1 cellular context compared by ENCODE assay signal in the genomic region with DNA sequence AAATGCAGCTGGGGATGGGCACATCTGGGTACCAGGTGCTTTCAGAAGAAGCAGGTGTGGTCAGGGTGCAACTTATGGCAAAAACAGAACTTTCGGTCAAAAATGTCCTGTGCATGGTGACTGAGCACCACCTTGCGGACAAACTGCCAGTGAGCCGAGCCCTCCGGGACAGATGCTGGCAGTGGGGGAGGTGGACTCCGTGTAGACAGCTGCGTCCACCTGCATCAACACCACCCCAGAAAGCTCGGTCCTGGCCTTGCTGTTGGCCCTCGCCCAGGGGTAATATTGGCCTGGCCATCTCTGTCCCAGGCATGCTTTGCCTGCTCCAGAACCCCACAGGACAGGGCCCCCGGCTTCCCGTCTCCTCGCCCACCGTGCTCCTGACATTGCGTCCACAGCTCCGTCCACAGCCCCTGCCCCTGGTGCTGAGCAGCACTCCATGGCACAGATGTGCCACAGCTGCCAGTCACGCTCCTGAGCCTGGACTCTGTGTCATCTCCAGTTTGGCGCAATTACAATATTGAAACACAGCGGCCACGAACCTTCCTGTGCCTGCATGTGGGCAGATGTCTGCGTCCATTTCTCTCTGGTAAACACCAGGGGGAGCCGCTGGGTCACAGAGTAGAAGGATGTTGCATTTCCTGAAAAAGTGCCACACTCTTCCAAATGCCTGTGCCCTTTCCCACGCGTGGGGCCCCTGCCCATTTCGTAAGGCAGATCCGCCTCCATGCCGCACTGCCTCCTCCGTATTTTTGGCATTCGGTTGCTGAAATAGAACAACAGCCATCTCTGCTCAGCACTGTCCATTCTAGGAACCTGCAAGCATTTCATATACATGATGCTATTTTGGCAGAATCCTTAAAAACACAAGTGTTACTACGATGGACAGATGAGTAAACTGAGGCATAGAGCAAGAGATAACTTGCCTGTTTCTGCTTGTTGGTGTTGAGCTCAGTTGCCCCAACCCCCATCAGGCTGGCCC.
TF ChIP-seq lines count a peak whose summit lies in the region.

No MANE protein-coding gene starts in this region.

TF ChIP-seq in K562, 482 proteins besides CTCF, POLR2A, EP300 and RAD21 (continued from another document and continues in another):
- TF ChIP-seq, protein P1, sequence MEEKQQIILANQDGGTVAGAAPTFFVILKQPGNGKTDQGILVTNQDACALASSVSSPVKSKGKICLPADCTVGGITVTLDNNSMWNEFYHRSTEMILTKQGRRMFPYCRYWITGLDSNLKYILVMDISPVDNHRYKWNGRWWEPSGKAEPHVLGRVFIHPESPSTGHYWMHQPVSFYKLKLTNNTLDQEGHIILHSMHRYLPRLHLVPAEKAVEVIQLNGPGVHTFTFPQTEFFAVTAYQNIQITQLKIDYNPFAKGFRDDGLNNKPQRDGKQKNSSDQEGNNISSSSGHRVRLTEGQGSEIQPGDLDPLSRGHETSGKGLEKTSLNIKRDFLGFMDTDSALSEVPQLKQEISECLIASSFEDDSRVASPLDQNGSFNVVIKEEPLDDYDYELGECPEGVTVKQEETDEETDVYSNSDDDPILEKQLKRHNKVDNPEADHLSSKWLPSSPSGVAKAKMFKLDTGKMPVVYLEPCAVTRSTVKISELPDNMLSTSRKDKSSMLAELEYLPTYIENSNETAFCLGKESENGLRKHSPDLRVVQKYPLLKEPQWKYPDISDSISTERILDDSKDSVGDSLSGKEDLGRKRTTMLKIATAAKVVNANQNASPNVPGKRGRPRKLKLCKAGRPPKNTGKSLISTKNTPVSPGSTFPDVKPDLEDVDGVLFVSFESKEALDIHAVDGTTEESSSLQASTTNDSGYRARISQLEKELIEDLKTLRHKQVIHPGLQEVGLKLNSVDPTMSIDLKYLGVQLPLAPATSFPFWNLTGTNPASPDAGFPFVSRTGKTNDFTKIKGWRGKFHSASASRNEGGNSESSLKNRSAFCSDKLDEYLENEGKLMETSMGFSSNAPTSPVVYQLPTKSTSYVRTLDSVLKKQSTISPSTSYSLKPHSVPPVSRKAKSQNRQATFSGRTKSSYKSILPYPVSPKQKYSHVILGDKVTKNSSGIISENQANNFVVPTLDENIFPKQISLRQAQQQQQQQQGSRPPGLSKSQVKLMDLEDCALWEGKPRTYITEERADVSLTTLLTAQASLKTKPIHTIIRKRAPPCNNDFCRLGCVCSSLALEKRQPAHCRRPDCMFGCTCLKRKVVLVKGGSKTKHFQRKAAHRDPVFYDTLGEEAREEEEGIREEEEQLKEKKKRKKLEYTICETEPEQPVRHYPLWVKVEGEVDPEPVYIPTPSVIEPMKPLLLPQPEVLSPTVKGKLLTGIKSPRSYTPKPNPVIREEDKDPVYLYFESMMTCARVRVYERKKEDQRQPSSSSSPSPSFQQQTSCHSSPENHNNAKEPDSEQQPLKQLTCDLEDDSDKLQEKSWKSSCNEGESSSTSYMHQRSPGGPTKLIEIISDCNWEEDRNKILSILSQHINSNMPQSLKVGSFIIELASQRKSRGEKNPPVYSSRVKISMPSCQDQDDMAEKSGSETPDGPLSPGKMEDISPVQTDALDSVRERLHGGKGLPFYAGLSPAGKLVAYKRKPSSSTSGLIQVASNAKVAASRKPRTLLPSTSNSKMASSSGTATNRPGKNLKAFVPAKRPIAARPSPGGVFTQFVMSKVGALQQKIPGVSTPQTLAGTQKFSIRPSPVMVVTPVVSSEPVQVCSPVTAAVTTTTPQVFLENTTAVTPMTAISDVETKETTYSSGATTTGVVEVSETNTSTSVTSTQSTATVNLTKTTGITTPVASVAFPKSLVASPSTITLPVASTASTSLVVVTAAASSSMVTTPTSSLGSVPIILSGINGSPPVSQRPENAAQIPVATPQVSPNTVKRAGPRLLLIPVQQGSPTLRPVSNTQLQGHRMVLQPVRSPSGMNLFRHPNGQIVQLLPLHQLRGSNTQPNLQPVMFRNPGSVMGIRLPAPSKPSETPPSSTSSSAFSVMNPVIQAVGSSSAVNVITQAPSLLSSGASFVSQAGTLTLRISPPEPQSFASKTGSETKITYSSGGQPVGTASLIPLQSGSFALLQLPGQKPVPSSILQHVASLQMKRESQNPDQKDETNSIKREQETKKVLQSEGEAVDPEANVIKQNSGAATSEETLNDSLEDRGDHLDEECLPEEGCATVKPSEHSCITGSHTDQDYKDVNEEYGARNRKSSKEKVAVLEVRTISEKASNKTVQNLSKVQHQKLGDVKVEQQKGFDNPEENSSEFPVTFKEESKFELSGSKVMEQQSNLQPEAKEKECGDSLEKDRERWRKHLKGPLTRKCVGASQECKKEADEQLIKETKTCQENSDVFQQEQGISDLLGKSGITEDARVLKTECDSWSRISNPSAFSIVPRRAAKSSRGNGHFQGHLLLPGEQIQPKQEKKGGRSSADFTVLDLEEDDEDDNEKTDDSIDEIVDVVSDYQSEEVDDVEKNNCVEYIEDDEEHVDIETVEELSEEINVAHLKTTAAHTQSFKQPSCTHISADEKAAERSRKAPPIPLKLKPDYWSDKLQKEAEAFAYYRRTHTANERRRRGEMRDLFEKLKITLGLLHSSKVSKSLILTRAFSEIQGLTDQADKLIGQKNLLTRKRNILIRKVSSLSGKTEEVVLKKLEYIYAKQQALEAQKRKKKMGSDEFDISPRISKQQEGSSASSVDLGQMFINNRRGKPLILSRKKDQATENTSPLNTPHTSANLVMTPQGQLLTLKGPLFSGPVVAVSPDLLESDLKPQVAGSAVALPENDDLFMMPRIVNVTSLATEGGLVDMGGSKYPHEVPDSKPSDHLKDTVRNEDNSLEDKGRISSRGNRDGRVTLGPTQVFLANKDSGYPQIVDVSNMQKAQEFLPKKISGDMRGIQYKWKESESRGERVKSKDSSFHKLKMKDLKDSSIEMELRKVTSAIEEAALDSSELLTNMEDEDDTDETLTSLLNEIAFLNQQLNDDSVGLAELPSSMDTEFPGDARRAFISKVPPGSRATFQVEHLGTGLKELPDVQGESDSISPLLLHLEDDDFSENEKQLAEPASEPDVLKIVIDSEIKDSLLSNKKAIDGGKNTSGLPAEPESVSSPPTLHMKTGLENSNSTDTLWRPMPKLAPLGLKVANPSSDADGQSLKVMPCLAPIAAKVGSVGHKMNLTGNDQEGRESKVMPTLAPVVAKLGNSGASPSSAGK (IDR thresholded peaks at IDR 0.05) = no peak
- no peak for TF ChIP-seq FOSL1 (tag; conservative IDR thresholded peaks at IDR 0.05)
- TF ChIP-seq TARDBP (IDR thresholded peaks at IDR 0.05) = 0 out of 2 replicates have a peak, but pooled peaks have one; percentile 13
- TF ChIP-seq SRSF3 (IDR thresholded peaks at IDR 0.05; ENCODE audit: insufficient read depth, low read length) = no peak
- no peak for TF ChIP-seq SREBF1 (IDR thresholded peaks at IDR 0.05; ENCODE audit: borderline replicate concordance, low read depth, low read length)
- no peak for TF ChIP-seq CBX8 (IDR thresholded peaks at IDR 0.05; ENCODE audit: borderline replicate concordance, extremely low read depth, low read depth, low read length, poor library complexity, severe bottlenecking)
- TF ChIP-seq PTRF (tag; IDR thresholded peaks at IDR 0.05) = no peak
- no peak for TF ChIP-seq TAF15 (IDR thresholded peaks at IDR 0.05; ENCODE audit: low read depth, low read length)
- no peak for TF ChIP-seq SAFB2 (IDR thresholded peaks at IDR 0.05; ENCODE audit: borderline replicate concordance, low read depth, low read length, severe bottlenecking)
- TF ChIP-seq MAFK (IDR thresholded peaks at IDR 0.05; ENCODE audit: low read length) = no peak
- no peak for TF ChIP-seq PREB (CRISPR knock-in tag; IDR thresholded peaks at IDR 0.05)
- no peak for TF ChIP-seq GMEB1 (CRISPR knock-in tag; IDR thresholded peaks at IDR 0.05)
- TF ChIP-seq, protein P2, sequence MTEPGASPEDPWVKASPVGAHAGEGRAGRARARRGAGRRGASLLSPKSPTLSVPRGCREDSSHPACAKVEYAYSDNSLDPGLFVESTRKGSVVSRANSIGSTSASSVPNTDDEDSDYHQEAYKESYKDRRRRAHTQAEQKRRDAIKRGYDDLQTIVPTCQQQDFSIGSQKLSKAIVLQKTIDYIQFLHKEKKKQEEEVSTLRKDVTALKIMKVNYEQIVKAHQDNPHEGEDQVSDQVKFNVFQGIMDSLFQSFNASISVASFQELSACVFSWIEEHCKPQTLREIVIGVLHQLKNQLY (CRISPR knock-in tag; conservative IDR thresholded peaks at IDR 0.05) = no peak
- no peak for TF ChIP-seq DLX4 (CRISPR knock-in tag; IDR thresholded peaks at IDR 0.05)
- TF ChIP-seq POU5F1 (IDR thresholded peaks at IDR 0.05; ENCODE audit: borderline replicate concordance, low read depth, low read length, partially characterized antibody) = no peak
- peak; percentile 81; the same call in 1 of the 2 replicates for TF ChIP-seq CBFB (CRISPR knock-in tag; IDR thresholded peaks at IDR 0.05)
- TF ChIP-seq ZNF699 (CRISPR knock-in tag; IDR thresholded peaks at IDR 0.05; ENCODE audit: insufficient replicate concordance) = no peak
- no peak for TF ChIP-seq FUS (optimal IDR thresholded peaks at IDR 0.05; ENCODE audit: low read depth, low read length)
- TF ChIP-seq SOX6 (IDR thresholded peaks at IDR 0.05) = no peak
- no peak for TF ChIP-seq RBFOX2 (IDR thresholded peaks at IDR 0.05; ENCODE audit: low read depth, low read length)
- TF ChIP-seq C11orf30 (IDR thresholded peaks at IDR 0.05; ENCODE audit: low read depth) = no peak
- no peak for TF ChIP-seq NCOA4 (IDR thresholded peaks at IDR 0.05; ENCODE audit: partially characterized antibody)
- TF ChIP-seq GTF3C2 (IDR thresholded peaks at IDR 0.05; ENCODE audit: borderline replicate concordance, extremely low read depth, insufficient read length) = no peak
- TF ChIP-seq JUN (IDR thresholded peaks at IDR 0.05; ENCODE audit: borderline replicate concordance, low read depth, low read length) = no peak
- TF ChIP-seq JUN (CRISPR knock-in tag; IDR thresholded peaks at IDR 0.05; ENCODE audit: borderline replicate concordance) = no peak; the same call in 1 of the 2 replicates
- TF ChIP-seq ELF4 (CRISPR knock-in tag; IDR thresholded peaks at IDR 0.05) = no peak
- no peak for TF ChIP-seq MYBL2 (IDR thresholded peaks at IDR 0.05; ENCODE audit: low read depth)
- no peak for TF ChIP-seq MYBL2 (CRISPR knock-in tag; IDR thresholded peaks at IDR 0.05; ENCODE audit: borderline replicate concordance)
- TF ChIP-seq FOXJ2 (tag; IDR thresholded peaks at IDR 0.05) = no peak
- no peak for TF ChIP-seq GATA2 (CRISPR knock-in tag; IDR thresholded peaks at IDR 0.05)
- TF ChIP-seq PHB2 (IDR thresholded peaks at IDR 0.05; ENCODE audit: low read depth) = no peak
- no peak for TF ChIP-seq HEY1 (CRISPR knock-in tag; IDR thresholded peaks at IDR 0.05; ENCODE audit: borderline replicate concordance)
- no peak for TF ChIP-seq E2F1 (CRISPR knock-in tag; IDR thresholded peaks at IDR 0.05)
- TF ChIP-seq ZNF644 (tag; IDR thresholded peaks at IDR 0.05; ENCODE audit: low read depth) = no peak
- TF ChIP-seq CBX1 (IDR thresholded peaks at IDR 0.05; ENCODE audit: low read depth) = no peak
- TF ChIP-seq CREB3 (tag; conservative IDR thresholded peaks at IDR 0.05; ENCODE audit: low read depth) = no peak
